In the genomic region with DNA sequence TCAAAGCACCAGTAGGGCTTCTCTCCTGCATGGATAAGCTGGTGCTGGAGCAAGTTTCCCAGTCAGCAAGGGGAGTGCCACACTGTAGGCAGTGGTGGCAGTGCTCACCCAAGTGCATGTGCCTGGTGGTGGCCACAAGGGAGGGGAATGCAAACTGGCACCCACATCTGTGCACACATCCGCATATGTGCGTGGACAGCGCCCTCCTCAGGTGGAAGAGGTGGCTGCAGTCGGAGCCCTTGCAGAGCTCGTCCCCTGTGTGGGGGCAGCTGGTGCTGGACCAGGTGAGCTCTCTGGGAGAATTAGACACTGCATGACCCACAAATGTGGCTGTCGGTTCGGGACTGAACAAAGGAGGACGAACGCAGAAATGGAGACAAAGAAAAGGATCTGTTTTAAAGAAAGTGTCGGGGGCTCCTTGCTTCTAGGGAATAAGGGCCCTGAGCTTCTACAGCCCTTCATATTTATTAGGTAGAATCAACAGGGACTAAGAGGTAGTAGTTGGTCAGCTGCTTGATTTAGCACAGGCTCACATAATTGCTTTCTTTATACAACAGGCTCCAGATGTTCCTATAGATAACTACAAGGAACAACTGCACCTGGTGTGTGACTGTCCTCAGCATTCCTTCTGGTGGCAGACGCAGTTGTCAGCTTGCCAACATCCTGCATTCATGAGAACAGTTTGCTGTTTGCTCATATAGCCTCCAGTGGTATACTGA, we compare ENCODE assay signal across 8 cellular contexts. TPM values are rescaled to one million over a fixed set of nuclear protein-coding genes. Genes with fewer than 3 reads are reported as not detected.
DNase-seq lines count a peak whose midpoint lies in the region; ATAC-seq and TF ChIP-seq lines count a peak whose summit lies in the region.

No MANE protein-coding gene starts in this region.

- no peak for DNase-seq in AG04450 (ENCODE audit: low read depth, low spot score)
- peak; percentile 90 for DNase-seq in H7
- peak; percentile 42 for DNase-seq in RPMI7951 (ENCODE audit: low read depth)
- DNase-seq in activated effector memory CD4-positive, alpha-beta T cell treated with Interleukin-2 at 50 U/mL for 16 hours, result peak; percentile 45
- peak; percentile 21 for DNase-seq in hepatic stellate cell (ENCODE audit: low spot score)
- DNase-seq in stimulated activated CD4-positive, alpha-beta T cell treated with anti-CD3 and anti-CD28 coated beads, Interleukin-4, amount 100 ng/mL, for 4 hours, result peak; percentile 42 to 50
- DNase-seq in NCI-H187 (lab: John Stamatoyannopoulos, UW), result no peak

- POLR2A ChIA-PET in AG04450 (lab: Yijun Ruan, JAX), result interaction anchor here (0.6 kb wide), 1 partner anchor 13 kb away, joined by 4 read pairs; no protein-coding TSS in a partner anchor

- no peak for ATAC-seq in GM21529 (IDR thresholded peaks at IDR 0.05; ENCODE audit: unreplicated experiment)

- H3K27ac ChIP-seq in AG04450 (ENCODE audit: low read depth, low read length), result no peak overlapping the region

- no peaks in the 10 kb centered on the region for H3K36me3 ChIP-seq in H7 (replicated peaks; ENCODE audit: control insufficient read depth, insufficient read depth, low read length)

- H3K4me3 ChIP-seq in AG04450 (ENCODE audit: low read depth, low read length) (no peak overlapping the region), H7 (ENCODE audit: insufficient read depth, low read depth, low read length) (no peak overlapping the region)

- H3K27me3 ChIP-seq in AG04450 (ENCODE audit: control insufficient read depth, insufficient read depth, low read length) (peaks cover 6% of the 10 kb centered on the region), H7 (ENCODE audit: control insufficient read depth, insufficient read depth, low read length) (no peaks in the 10 kb centered on the region)

- TF ChIP-seq CTCF in AG04450 (IDR thresholded peaks at IDR 0.05; ENCODE audit: low read depth, low read length), result peak; percentile 43

- CTCF ChIA-PET in AG04450 (lab: Charles Lee), result interaction anchor here (1.1 to 2.9 kb wide), 3 partner anchors 14 to 245 kb away, joined by 3 to 13 read pairs (median 3); a partner anchor contains a TSS

- H3K9me3 ChIP-seq in AG04450 (ENCODE audit: control insufficient read depth, insufficient read depth, low read length), result peaks cover 7% of the 10 kb centered on the region

RNA-seq across cellular contexts. Expression of a gene that starts 5.3 kb away (rescaled TPM):
- 4.0 and 4.2 TPM in 2 replicates for polyA plus RNA-seq in AG04450 (2011; rRNA removed)
- 5.0 and 8.0 TPM in 2 replicates for polyA minus RNA-seq in AG04450 (2011; rRNA and poly(A)+ RNA removed)
- 17.3 and 18.7 TPM in 2 replicates for total RNA-seq in H7 (2014; rRNA removed; shearing (Covaris generic))
- 5.6 and 6.1 TPM in 2 replicates for total RNA-seq in RPMI7951 (2014; rRNA removed; shearing (Covaris generic))

RNA-seq across cellular contexts. Expression of a gene that starts 30.0 kb away (rescaled TPM):
- 4.7 and 6.6 TPM in 2 replicates for polyA plus RNA-seq in AG04450 (2011; rRNA removed)
- polyA minus RNA-seq in AG04450 (2011; rRNA and poly(A)+ RNA removed), result 5.4 and 7.0 TPM in 2 replicates
- total RNA-seq in H7 (2014; rRNA removed; shearing (Covaris generic)), result 2.8 and 8.5 TPM in 2 replicates
- 2.8 and 3.9 TPM in 2 replicates for total RNA-seq in RPMI7951 (2014; rRNA removed; shearing (Covaris generic))

RNA-seq across cellular contexts. Expression of a gene that starts 35.2 kb away (rescaled TPM):
- polyA plus RNA-seq in AG04450 (2011; rRNA removed), result 4.9 and 6.9 TPM in 2 replicates
- 3.7 and 3.8 TPM in 2 replicates for polyA minus RNA-seq in AG04450 (2011; rRNA and poly(A)+ RNA removed)
- total RNA-seq in H7 (2014; rRNA removed; shearing (Covaris generic)), result 4.7 and 4.8 TPM in 2 replicates
- total RNA-seq in RPMI7951 (2014; rRNA removed; shearing (Covaris generic)), result 6.8 and 10.9 TPM in 2 replicates

RNA-seq across cellular contexts. Expression of a gene that starts 42.7 kb away (rescaled TPM):
- polyA plus RNA-seq in AG04450 (2011; rRNA removed), result 5.0 and 9.0 TPM in 2 replicates
- 13.2 and 18.5 TPM in 2 replicates for polyA minus RNA-seq in AG04450 (2011; rRNA and poly(A)+ RNA removed)
- 11.5 and 13.4 TPM in 2 replicates for total RNA-seq in H7 (2014; rRNA removed; shearing (Covaris generic))
- 4.1 and 6.0 TPM in 2 replicates for total RNA-seq in RPMI7951 (2014; rRNA removed; shearing (Covaris generic))

RNA-seq across cellular contexts. Expression of a gene that starts 44.0 kb away (rescaled TPM):
- polyA plus RNA-seq in AG04450 (2011; rRNA removed), result 5.5 and 6.8 TPM in 2 replicates
- polyA minus RNA-seq in AG04450 (2011; rRNA and poly(A)+ RNA removed), result 1.1 and 2.3 TPM in 2 replicates
- 3.0 and 8.5 TPM in 2 replicates for total RNA-seq in H7 (2014; rRNA removed; shearing (Covaris generic))
- 6.4 and 6.7 TPM in 2 replicates for total RNA-seq in RPMI7951 (2014; rRNA removed; shearing (Covaris generic))

Comparison
In these comparisons a context has a peak if more than half of its experiments do, and no peak if none do; other contexts are left out.
1. DNase-seq: peak in H7 (single experiment), RPMI7951 (single experiment), activated effector memory CD4-positive, alpha-beta T cell treated with Interleukin-2 at 50 U/mL for 16 hours (single experiment), hepatic stellate cell (single experiment) and stimulated activated CD4-positive, alpha-beta T cell treated with anti-CD3 and anti-CD28 coated beads, Interleukin-4, amount 100 ng/mL, for 4 hours (2 of 2); none in AG04450 (single experiment) and NCI-H187 (0 of 2).